16 cellular contexts compared by ENCODE assay signal in genomic region chr17:57106836-57107497, GRCh38. TPM values are rescaled to one million over a fixed set of nuclear protein-coding genes. Genes with fewer than 3 reads are reported as not detected.
DNase-seq lines count a peak whose midpoint lies in the region; ATAC-seq, FAIRE-seq and TF ChIP-seq lines count a peak whose summit lies in the region.
"Had no signal": no experiment of that assay in that cellular context is flagged by ENCODE, and none has a peak within 500 bp of the region (broad histone marks: within the 10 kb centered on the region; RNA-seq: fewer than 3 reads in every experiment).

No MANE protein-coding gene starts in this region.

- H3K9me3 ChIP-seq in cardiac muscle cell (ENCODE audit: low read depth) (no peaks in the 10 kb centered on the region), breast epithelium (no peaks in the 10 kb centered on the region), mesenchymal stem cell (ENCODE audit: control insufficient read depth, low read length) (no peaks in the 10 kb centered on the region), tibial artery (no peaks in the 10 kb centered on the region)
- H3K9me3 ChIP-seq: adrenal gland had no signal

- H3K36me3 ChIP-seq in cardiac muscle cell: no peaks in the 10 kb centered on the region
- no peaks in the 10 kb centered on the region for H3K36me3 ChIP-seq in breast epithelium
- peaks cover under 1 to 20% of the 10 kb centered on the region in 2 experiments for H3K36me3 ChIP-seq in mesenchymal stem cell (ENCODE audit: control insufficient read depth in 1 of 2, insufficient read depth in 2 of 2, low read depth in 1 of 2, low read length in 2 of 2)
- H3K36me3 ChIP-seq in tibial artery: peaks cover 8 to 36% (median 11%) of the 10 kb centered on the region in 3 donors

- peaks cover 23% of the 10 kb centered on the region for H3K79me1 ChIP-seq in mesenchymal stem cell (replicated peaks; ENCODE audit: low read length, poor library complexity, severe bottlenecking)

- DNase-seq in cardiac muscle cell (ENCODE audit: low read depth in 1 of 2, low spot score in 1 of 2) (no peak), Right ventricle myocardium inferior (ENCODE audit: missing footprints) (no peak), breast epithelium (ENCODE audit: low spot score in 2 of 2) (no peak), mesenchymal stem cell (no peak), tibial artery (no peak), GM19239 (ENCODE audit: insufficient read length, low spot score) (no peak)
- no peak for DNase-seq in activated CD4-positive, alpha-beta T cell treated with anti-CD3 and anti-CD28 coated beads, Interleukin-2, amount 10 ng/mL, durations not matched to agents 7 days and 5 days
- DNase-seq: 8988T, adrenal gland, DND-41, hypothalamus, NCI-H526 treated with DMSO at 0.1 percent for 48 hours, retina, SW 1271 had no signal

- no peak overlapping the region for H3K14ac ChIP-seq in mesenchymal stem cell (ENCODE audit: low read length in 2 of 2)

- H3K27ac ChIP-seq in cardiac muscle cell: peak overlapping the region; percentile 50
- peak overlapping the region; percentile 76 to 87 for H3K27ac ChIP-seq in breast epithelium
- H3K27ac ChIP-seq in mesenchymal stem cell (ENCODE audit: low read length, poor library complexity, severe bottlenecking): no peak overlapping the region
- H3K27ac ChIP-seq in tibial artery: peak overlapping the region; percentile 81 to 90
- H3K27ac ChIP-seq: adrenal gland had no signal

- peaks cover 46% of the 10 kb centered on the region for H3K4me1 ChIP-seq in cardiac muscle cell (ENCODE audit: low read depth)
- peaks cover 0 to 31% of the 10 kb centered on the region in 2 donors for H3K4me1 ChIP-seq in breast epithelium
- H3K4me1 ChIP-seq in mesenchymal stem cell (ENCODE audit: control insufficient read depth, insufficient read depth, low read depth, low read length): peaks cover 18% of the 10 kb centered on the region
- peaks cover 0 to 96% (median 69%) of the 10 kb centered on the region in 4 donors for H3K4me1 ChIP-seq in tibial artery

- ATAC-seq in Right ventricle myocardium inferior (no peak), HG03521 (IDR thresholded peaks at IDR 0.05; ENCODE audit: unreplicated experiment) (no peak)

- no peak for FAIRE-seq in GM19239 (lab: Jason Lieb, UNC)

- no peak overlapping the region for H3K18ac ChIP-seq in mesenchymal stem cell (ENCODE audit: low read depth in 1 of 2, low read length in 2 of 2)

- H4K91ac ChIP-seq in mesenchymal stem cell (ENCODE audit: low read length): no peak overlapping the region

- H3K4me3 ChIP-seq in cardiac muscle cell: no peak overlapping the region
- H3K4me3 ChIP-seq in breast epithelium: no peak overlapping the region
- H3K4me3 ChIP-seq in mesenchymal stem cell (ENCODE audit: insufficient read depth in 1 of 2, low read depth in 1 of 2, low read length in 2 of 2): no peak overlapping the region
- no peak overlapping the region for H3K4me3 ChIP-seq in tibial artery
- H3K4me3 ChIP-seq: adrenal gland had no signal

- H3K27ac Mint-ChIP-seq in activated CD4-positive, alpha-beta T cell treated with anti-CD3 and anti-CD28 coated beads, Interleukin-2, amount 10 ng/mL, durations not matched to agents 7 days and 5 days: no peak overlapping the region
- H3K27ac Mint-ChIP-seq: natural killer cell treated with Interleukin-12 subunit alpha and Interleukin-12 subunit beta and Interleukin-15 and Interleukin-18, amount 100 ng/mL, for 72 hours had no signal

- no peak overlapping the region for H3K4ac ChIP-seq in mesenchymal stem cell (ENCODE audit: low read depth in 1 of 2, low read length in 2 of 2)

- H3K9me3 Mint-ChIP-seq in activated CD4-positive, alpha-beta T cell treated with anti-CD3 and anti-CD28 coated beads, Interleukin-2, amount 10 ng/mL, durations not matched to agents 7 days and 5 days: no peaks in the 10 kb centered on the region
- H3K9me3 Mint-ChIP-seq: natural killer cell treated with Interleukin-12 subunit alpha and Interleukin-12 subunit beta and Interleukin-15 and Interleukin-18, amount 100 ng/mL, for 72 hours had no signal

- no peak overlapping the region for H3K4me3 Mint-ChIP-seq in activated CD4-positive, alpha-beta T cell treated with anti-CD3 and anti-CD28 coated beads, Interleukin-2, amount 10 ng/mL, durations not matched to agents 7 days and 5 days
- H3K4me3 Mint-ChIP-seq: natural killer cell treated with Interleukin-12 subunit alpha and Interleukin-12 subunit beta and Interleukin-15 and Interleukin-18, amount 100 ng/mL, for 72 hours had no signal

- H3K27me3 Mint-ChIP-seq in activated CD4-positive, alpha-beta T cell treated with anti-CD3 and anti-CD28 coated beads, Interleukin-2, amount 10 ng/mL, durations not matched to agents 7 days and 5 days: no peaks in the 10 kb centered on the region
- H3K27me3 Mint-ChIP-seq: natural killer cell treated with Interleukin-12 subunit alpha and Interleukin-12 subunit beta and Interleukin-15 and Interleukin-18, amount 100 ng/mL, for 72 hours had no signal

- H2AK5ac ChIP-seq in mesenchymal stem cell (ENCODE audit: low read length, severe bottlenecking): peak overlapping the region; percentile 61

- 97% methylated on average over 14 of the region's 14 CpGs for WGBS in mesenchymal stem cell

- H2BK15ac ChIP-seq in mesenchymal stem cell (ENCODE audit: low read depth, poor library complexity, severe bottlenecking): no peak overlapping the region

- intact Hi-C loops in Right ventricle myocardium inferior (cut with DNase I): no loop called here
- intact Hi-C loops in breast epithelium (cut with DNase I; ENCODE audit: low total_unique reads): loop anchor here (2.0 kb wide), 1 partner anchor 56 kb away; no protein-coding TSS in a partner anchor
- intact Hi-C loops in tibial artery (cut with DNase I; ENCODE audit: low total_unique reads): no loop called here

- no peak for TF ChIP-seq CTCF in cardiac muscle cell (IDR thresholded peaks at IDR 0.05; ENCODE audit: low read depth, low read length)
- no peak for TF ChIP-seq CTCF in breast epithelium (IDR thresholded peaks at IDR 0.05)
- TF ChIP-seq CTCF in tibial artery (IDR thresholded peaks at IDR 0.05): no peak

- H3K27me3 ChIP-seq in cardiac muscle cell (no peaks in the 10 kb centered on the region), breast epithelium (no peaks in the 10 kb centered on the region), mesenchymal stem cell (ENCODE audit: control insufficient read depth in 1 of 2, insufficient read depth in 1 of 2, low read length in 2 of 2) (no peaks in the 10 kb centered on the region), tibial artery (no peaks in the 10 kb centered on the region)
- H3K27me3 ChIP-seq: adrenal gland had no signal

- no peak overlapping the region for H4K8ac ChIP-seq in mesenchymal stem cell (ENCODE audit: low read length)

- no peak overlapping the region for H3K23ac ChIP-seq in mesenchymal stem cell (ENCODE audit: low read length in 2 of 2)

- H3K4me2 ChIP-seq in mesenchymal stem cell (ENCODE audit: low read length, poor library complexity, severe bottlenecking): no peak overlapping the region

- no peak overlapping the region for H2AFZ ChIP-seq in mesenchymal stem cell (ENCODE audit: low read depth, low read length)

- no peak overlapping the region for H2BK120ac ChIP-seq in mesenchymal stem cell (ENCODE audit: low read depth, low read length)

- H2BK12ac ChIP-seq in mesenchymal stem cell (ENCODE audit: low read length in 2 of 2): no peak overlapping the region

- CTCF ChIA-PET in activated CD4-positive, alpha-beta T cell treated with anti-CD3 and anti-CD28 coated beads, Interleukin-2, amount 10 ng/mL, durations not matched to agents 7 days and 5 days (lab: Charles Lee): interaction anchor here (1.0 to 1.1 kb wide), 3 partner anchors 10 to 565 kb away, joined by 3 read pairs; no protein-coding TSS in a partner anchor

- peaks cover 7% of the 10 kb centered on the region for H3K4me1 Mint-ChIP-seq in activated CD4-positive, alpha-beta T cell treated with anti-CD3 and anti-CD28 coated beads, Interleukin-2, amount 10 ng/mL, durations not matched to agents 7 days and 5 days

- POLR2A ChIA-PET in activated CD4-positive, alpha-beta T cell treated with anti-CD3 and anti-CD28 coated beads, Interleukin-2, amount 10 ng/mL, durations not matched to agents 7 days and 5 days (lab: Charles Lee): interaction anchor here (0.5 kb wide), 1 partner anchor 407 kb away, joined by 5 read pairs; no protein-coding TSS in a partner anchor

- H2BK5ac ChIP-seq in mesenchymal stem cell (ENCODE audit: low read depth, low read length, poor library complexity, severe bottlenecking): no peak overlapping the region

- no peaks in the 10 kb centered on the region for H3K36me3 Mint-ChIP-seq in activated CD4-positive, alpha-beta T cell treated with anti-CD3 and anti-CD28 coated beads, Interleukin-2, amount 10 ng/mL, durations not matched to agents 7 days and 5 days (ENCODE audit: low read depth)
- H3K36me3 Mint-ChIP-seq: natural killer cell treated with Interleukin-12 subunit alpha and Interleukin-12 subunit beta and Interleukin-15 and Interleukin-18, amount 100 ng/mL, for 72 hours had no signal

- no peak overlapping the region for H3K9ac ChIP-seq in mesenchymal stem cell (ENCODE audit: low read length)

- TF ChIP-seq POLR2A in breast epithelium (IDR thresholded peaks at IDR 0.05): no peak

RNA-seq across cellular contexts. Expression of gene AKAP1, which starts 21.9 kb away (rescaled TPM):
- total RNA-seq in cardiac muscle cell (65.4 and 81.4 TPM in 2 replicates), Right ventricle myocardium inferior (226 TPM), breast epithelium (10 to 100 TPM; 38.1 to 87.7 (median 63.9) TPM)
- 35.3 and 56.6 TPM in 2 replicates for polyA plus RNA-seq in cardiac muscle cell
- 8.5 TPM for polyA plus RNA-seq in mesenchymal stem cell (2013, experiment 1 of 2)
- 8.3 TPM for polyA plus RNA-seq in mesenchymal stem cell (2013, experiment 2 of 2)
- total RNA-seq in activated CD4-positive, alpha-beta T cell treated with anti-CD3 and anti-CD28 coated beads, Interleukin-2, amount 10 ng/mL, durations not matched to agents 7 days and 5 days: 10 to 100 TPM; 25.4 to 29.7 TPM
